8 cellular contexts compared by ENCODE assay signal in genomic region chr17:56699186-56699895, GRCh38.
DNase-seq lines count a peak whose midpoint lies in the region; ATAC-seq lines count a peak whose summit lies in the region.

No MANE protein-coding gene starts in this region.

- in situ Hi-C loops in SK-MEL-5 (cut with HindIII; ENCODE audit: low pct_unique_long_range_greater_than_20kb, low sequenced_read_pairs) = no loop called here

- peak; percentile 71 for DNase-seq in GOT3 (lab: John Stamatoyannopoulos, UW)
- DNase-seq in SK-MEL-5 (ENCODE audit: low read depth, low spot score) = peak; percentile 32
- DNase-seq in glomerular visceral epithelial cell (ENCODE audit: extremely low spot score) = peak; percentile 99
- peak; percentile 33 for DNase-seq in retina
- no peak for DNase-seq in NOMO-1 treated with dmso at 0.1 percent for 144 hours (lab: John Stamatoyannopoulos, UW; ENCODE audit: unreplicated experiment)
- DNase-seq in T-helper 1 cell = no peak

- ATAC-seq in GM21737 (IDR thresholded peaks at IDR 0.05; ENCODE audit: unreplicated experiment) = no peak
- no peak for ATAC-seq in GM21717 (IDR thresholded peaks at IDR 0.05; ENCODE audit: unreplicated experiment)

Comparison
In these comparisons a context has a peak if more than half of its experiments do, and no peak if none do; other contexts are left out.
1. DNase-seq: peak in GOT3 (single experiment), SK-MEL-5 (single experiment), glomerular visceral epithelial cell (single experiment) and retina (single experiment); none in NOMO-1 treated with dmso at 0.1 percent for 144 hours (single experiment) and T-helper 1 cell (0 of 5).